In the genomic region with DNA sequence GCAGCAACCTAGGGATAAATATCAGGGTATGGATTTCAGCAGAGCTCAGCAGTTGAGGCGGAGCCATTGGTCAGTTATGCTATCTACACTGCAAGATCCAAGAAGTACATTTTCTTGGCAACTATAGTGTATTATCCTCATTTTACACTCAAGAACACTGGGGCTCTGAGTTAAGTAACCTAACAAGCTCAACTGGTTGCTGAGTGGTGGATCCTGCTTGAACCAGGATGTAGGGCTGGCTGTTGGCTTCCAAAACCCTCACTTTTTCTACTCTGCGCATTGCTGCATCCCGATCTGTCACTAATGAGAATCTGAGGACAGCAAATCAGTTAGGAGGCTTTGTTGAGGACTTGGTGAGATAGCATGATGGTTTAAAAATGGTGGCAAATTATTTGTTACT, we compare ENCODE assay signal across 1 cellular context.
TF ChIP-seq lines count a peak whose summit lies in the region.

No MANE protein-coding gene starts in this region.

TF ChIP-seq in liver, 16 proteins besides CTCF, POLR2A, EP300 and RAD21 (continued from another document):
- TF ChIP-seq, protein P1, sequence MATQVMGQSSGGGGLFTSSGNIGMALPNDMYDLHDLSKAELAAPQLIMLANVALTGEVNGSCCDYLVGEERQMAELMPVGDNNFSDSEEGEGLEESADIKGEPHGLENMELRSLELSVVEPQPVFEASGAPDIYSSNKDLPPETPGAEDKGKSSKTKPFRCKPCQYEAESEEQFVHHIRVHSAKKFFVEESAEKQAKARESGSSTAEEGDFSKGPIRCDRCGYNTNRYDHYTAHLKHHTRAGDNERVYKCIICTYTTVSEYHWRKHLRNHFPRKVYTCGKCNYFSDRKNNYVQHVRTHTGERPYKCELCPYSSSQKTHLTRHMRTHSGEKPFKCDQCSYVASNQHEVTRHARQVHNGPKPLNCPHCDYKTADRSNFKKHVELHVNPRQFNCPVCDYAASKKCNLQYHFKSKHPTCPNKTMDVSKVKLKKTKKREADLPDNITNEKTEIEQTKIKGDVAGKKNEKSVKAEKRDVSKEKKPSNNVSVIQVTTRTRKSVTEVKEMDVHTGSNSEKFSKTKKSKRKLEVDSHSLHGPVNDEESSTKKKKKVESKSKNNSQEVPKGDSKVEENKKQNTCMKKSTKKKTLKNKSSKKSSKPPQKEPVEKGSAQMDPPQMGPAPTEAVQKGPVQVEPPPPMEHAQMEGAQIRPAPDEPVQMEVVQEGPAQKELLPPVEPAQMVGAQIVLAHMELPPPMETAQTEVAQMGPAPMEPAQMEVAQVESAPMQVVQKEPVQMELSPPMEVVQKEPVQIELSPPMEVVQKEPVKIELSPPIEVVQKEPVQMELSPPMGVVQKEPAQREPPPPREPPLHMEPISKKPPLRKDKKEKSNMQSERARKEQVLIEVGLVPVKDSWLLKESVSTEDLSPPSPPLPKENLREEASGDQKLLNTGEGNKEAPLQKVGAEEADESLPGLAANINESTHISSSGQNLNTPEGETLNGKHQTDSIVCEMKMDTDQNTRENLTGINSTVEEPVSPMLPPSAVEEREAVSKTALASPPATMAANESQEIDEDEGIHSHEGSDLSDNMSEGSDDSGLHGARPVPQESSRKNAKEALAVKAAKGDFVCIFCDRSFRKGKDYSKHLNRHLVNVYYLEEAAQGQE (IDR thresholded peaks at IDR 0.05): no peak
- TF ChIP-seq, protein P2, sequence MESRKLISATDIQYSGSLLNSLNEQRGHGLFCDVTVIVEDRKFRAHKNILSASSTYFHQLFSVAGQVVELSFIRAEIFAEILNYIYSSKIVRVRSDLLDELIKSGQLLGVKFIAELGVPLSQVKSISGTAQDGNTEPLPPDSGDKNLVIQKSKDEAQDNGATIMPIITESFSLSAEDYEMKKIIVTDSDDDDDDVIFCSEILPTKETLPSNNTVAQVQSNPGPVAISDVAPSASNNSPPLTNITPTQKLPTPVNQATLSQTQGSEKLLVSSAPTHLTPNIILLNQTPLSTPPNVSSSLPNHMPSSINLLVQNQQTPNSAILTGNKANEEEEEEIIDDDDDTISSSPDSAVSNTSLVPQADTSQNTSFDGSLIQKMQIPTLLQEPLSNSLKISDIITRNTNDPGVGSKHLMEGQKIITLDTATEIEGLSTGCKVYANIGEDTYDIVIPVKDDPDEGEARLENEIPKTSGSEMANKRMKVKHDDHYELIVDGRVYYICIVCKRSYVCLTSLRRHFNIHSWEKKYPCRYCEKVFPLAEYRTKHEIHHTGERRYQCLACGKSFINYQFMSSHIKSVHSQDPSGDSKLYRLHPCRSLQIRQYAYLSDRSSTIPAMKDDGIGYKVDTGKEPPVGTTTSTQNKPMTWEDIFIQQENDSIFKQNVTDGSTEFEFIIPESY (IDR thresholded peaks at IDR 0.05): no peak
- TF ChIP-seq NR2F2 (IDR thresholded peaks at IDR 0.05): no peak
- no peak for TF ChIP-seq YY1 (IDR thresholded peaks at IDR 0.05)
